Comparison of ENCODE assay signal across 8 cellular contexts in the genomic region with DNA sequence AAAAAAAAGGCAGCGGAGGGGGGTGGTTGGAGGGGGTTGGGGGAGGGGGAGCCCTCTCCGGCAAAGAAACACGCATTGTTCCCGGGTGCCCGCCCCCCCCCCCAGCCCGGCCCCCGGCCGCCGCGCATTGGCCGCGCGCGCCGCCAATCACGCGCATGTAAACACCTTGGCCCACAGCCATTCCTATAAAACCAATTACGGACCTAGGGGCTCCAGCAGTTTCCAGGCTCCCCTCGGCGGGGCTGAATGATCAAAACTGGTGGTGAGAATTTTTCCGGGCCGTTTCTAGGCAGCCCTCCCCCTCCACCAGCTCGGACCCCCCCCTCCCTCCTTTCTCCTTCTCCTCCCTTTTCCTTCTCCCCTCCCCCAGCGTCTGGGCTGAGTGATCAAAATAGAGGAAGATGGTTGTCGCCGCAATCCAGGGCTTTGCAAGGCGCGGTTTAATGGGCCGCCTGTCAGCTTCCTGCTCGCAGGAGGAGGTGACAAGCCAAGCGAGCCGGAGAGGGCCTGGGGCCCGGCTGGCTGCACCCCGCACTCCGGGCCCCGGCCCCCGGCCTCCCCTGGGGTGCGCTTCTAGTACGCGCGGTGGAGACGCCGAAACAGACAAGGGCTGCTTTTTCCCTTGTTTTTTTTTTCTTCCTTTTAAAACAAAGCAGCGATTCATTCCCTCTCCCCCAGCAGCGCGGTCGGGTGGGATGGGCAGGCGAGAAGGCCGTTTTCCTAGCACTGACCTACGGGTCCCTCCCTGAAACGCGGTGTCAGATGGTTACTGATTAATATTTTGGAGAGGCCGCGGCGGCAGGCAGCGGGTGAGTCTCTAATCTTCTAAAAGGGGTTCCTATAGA. TPM values are rescaled to one million over a fixed set of nuclear protein-coding genes. Genes with fewer than 3 reads are reported as not detected.
DNase-seq lines count a peak whose midpoint lies in the region; ATAC-seq and TF ChIP-seq lines count a peak whose summit lies in the region.

No MANE protein-coding gene starts in this region.

- H3K9me3 ChIP-seq in Caco-2 (no peaks in the 10 kb centered on the region), mucosa of descending colon (no peaks in the 10 kb centered on the region), thoracic aorta (no peaks in the 10 kb centered on the region)

- H3K27ac ChIP-seq in thoracic aorta = peak overlapping the region; percentile 98 to 99

- peaks cover 2% of the 10 kb centered on the region for H3K4me1 ChIP-seq in Caco-2
- peaks cover 10% of the 10 kb centered on the region for H3K4me1 ChIP-seq in mucosa of descending colon (ENCODE audit: low read depth)
- peaks cover 1 to 3% of the 10 kb centered on the region in 2 donors for H3K4me1 ChIP-seq in thoracic aorta (ENCODE audit: control insufficient read depth in 1 of 2, low read depth in 2 of 2)

- no peaks in the 10 kb centered on the region for H3K27me3 Mint-ChIP-seq in Caco-2 (ENCODE audit: insufficient read depth, unreplicated experiment)
- peaks cover 79% of the 10 kb centered on the region for H3K27me3 Mint-ChIP-seq in activated CD8-positive, alpha-beta memory T cell treated with anti-CD3 and anti-CD28 coated beads, Interleukin-2, amount 10 ng/mL, durations not matched to agents 7 days and 5 days

- peaks cover 88% of the 10 kb centered on the region for H3K36me3 Mint-ChIP-seq in Caco-2 (ENCODE audit: insufficient read depth, unreplicated experiment)
- no peaks in the 10 kb centered on the region for H3K36me3 Mint-ChIP-seq in activated CD8-positive, alpha-beta memory T cell treated with anti-CD3 and anti-CD28 coated beads, Interleukin-2, amount 10 ng/mL, durations not matched to agents 7 days and 5 days

- POLR2A ChIA-PET in Caco-2 (lab: Charles Lee) = interaction anchor here (0.6 to 0.7 kb wide), 3 partner anchors 87 to 188 kb away, joined by 3 to 5 read pairs (median 4); no protein-coding TSS in a partner anchor

- ATAC-seq in activated CD8-positive, alpha-beta memory T cell treated with anti-CD3 and anti-CD28 coated beads, Interleukin-2, amount 10 ng/mL, durations not matched to agents 7 days and 5 days = peak; percentile 59
- ATAC-seq in mucosa of descending colon (peak; percentile 50), thoracic aorta (ENCODE audit: insufficient number of reproducible peaks, low FRiP score, low read depth) (peak; percentile 45), HG03565 (IDR thresholded peaks at IDR 0.05; ENCODE audit: unreplicated experiment) (no peak)

- no TSS peak for BruUV-seq in Caco-2 (replicated peaks; lab: Mats Ljungman, UMichigan)

- DNase-seq in Caco-2 = peak; percentile 98
- DNase-seq in HPDE6-E6E7 (ENCODE audit: extremely low spot score) = peak; percentile 74
- peak; percentile 98 for DNase-seq in NCI-H526 treated with DMSO at 0.1 percent for 48 hours (lab: John Stamatoyannopoulos, UW)
- DNase-seq in activated CD8-positive, alpha-beta memory T cell treated with anti-CD3 and anti-CD28 coated beads, Interleukin-2, amount 10 ng/mL, durations not matched to agents 7 days and 5 days = peak; percentile 56
- peak; percentile 99 for DNase-seq in fibroblast of gingiva (ENCODE audit: low read depth)
- peak; percentile 93 to 98 (median 96) for DNase-seq in mucosa of descending colon
- peak; percentile 91 for DNase-seq in thoracic aorta (ENCODE audit: low spot score)

- H3K9me3 Mint-ChIP-seq in Caco-2 (ENCODE audit: unreplicated experiment) = no peaks in the 10 kb centered on the region
- no peaks in the 10 kb centered on the region for H3K9me3 Mint-ChIP-seq in activated CD8-positive, alpha-beta memory T cell treated with anti-CD3 and anti-CD28 coated beads, Interleukin-2, amount 10 ng/mL, durations not matched to agents 7 days and 5 days (ENCODE audit: low read depth)

- peak overlapping the region; percentile 97 for H3K27ac Mint-ChIP-seq in Caco-2 (ENCODE audit: unreplicated experiment)
- H3K27ac Mint-ChIP-seq in activated CD8-positive, alpha-beta memory T cell treated with anti-CD3 and anti-CD28 coated beads, Interleukin-2, amount 10 ng/mL, durations not matched to agents 7 days and 5 days = peak overlapping the region; percentile 30

- intact Hi-C loops in Caco-2 (cut with micrococcal nuclease; ENCODE audit: unreplicated experiment) = no loop called here
- intact Hi-C loops in mucosa of descending colon (cut with DNase I, micrococcal nuclease) = no loop called here

- H3K27me3 ChIP-seq in Caco-2 (replicated peaks; ENCODE audit: control insufficient read depth, insufficient read depth, low read length) (no peaks in the 10 kb centered on the region), thoracic aorta (replicated peaks; ENCODE audit: insufficient read depth) (no peaks in the 10 kb centered on the region)

- peak overlapping the region; percentile 91 for H3K4me3 Mint-ChIP-seq in Caco-2 (ENCODE audit: unreplicated experiment)
- peak overlapping the region; percentile 59 for H3K4me3 Mint-ChIP-seq in activated CD8-positive, alpha-beta memory T cell treated with anti-CD3 and anti-CD28 coated beads, Interleukin-2, amount 10 ng/mL, durations not matched to agents 7 days and 5 days

- TF ChIP-seq CTCF in Caco-2 (IDR thresholded peaks at IDR 0.05; ENCODE audit: insufficient read depth in 1 of 2, low read depth in 1 of 2, low read length in 1 of 2, severe bottlenecking in 1 of 2, unreplicated experiment in 1 of 2) (no peak), mucosa of descending colon (IDR thresholded peaks at IDR 0.05) (no peak), thoracic aorta (IDR thresholded peaks at IDR 0.05) (no peak)

- peak overlapping the region; percentile 85 for H3K4me3 ChIP-seq in Caco-2 (ENCODE audit: low read depth, low read length)
- peak overlapping the region; percentile 74 for H3K4me3 ChIP-seq in mucosa of descending colon
- H3K4me3 ChIP-seq in thoracic aorta = peak overlapping the region; percentile 99

- H3K4me1 Mint-ChIP-seq in Caco-2 (ENCODE audit: low read depth, unreplicated experiment) = no peaks in the 10 kb centered on the region
- H3K4me1 Mint-ChIP-seq in activated CD8-positive, alpha-beta memory T cell treated with anti-CD3 and anti-CD28 coated beads, Interleukin-2, amount 10 ng/mL, durations not matched to agents 7 days and 5 days = peaks cover 31% of the 10 kb centered on the region

- CTCF ChIA-PET in Caco-2 (lab: Charles Lee) = interaction anchor here (0.6 to 1.9 kb wide), 3 partner anchors 20 to 822 kb away, joined by 3 to 5 read pairs (median 4); no protein-coding TSS in a partner anchor
- CTCF ChIA-PET in activated CD8-positive, alpha-beta memory T cell treated with anti-CD3 and anti-CD28 coated beads, Interleukin-2, amount 10 ng/mL, durations not matched to agents 7 days and 5 days (lab: Charles Lee) = interaction anchor here (1.0 to 5.0 kb wide), 4 partner anchors 26 to 184 kb away, joined by 3 to 30 read pairs (median 6); no protein-coding TSS in a partner anchor

- H3K36me3 ChIP-seq in Caco-2 (ENCODE audit: control insufficient read depth, insufficient read depth, low read length) = no peaks in the 10 kb centered on the region
- no peaks in the 10 kb centered on the region for H3K36me3 ChIP-seq in mucosa of descending colon (ENCODE audit: low read depth)
- H3K36me3 ChIP-seq in thoracic aorta = peaks cover 3% of the 10 kb centered on the region

RNA-seq across cellular contexts. Expression of a gene that starts 0.4 kb away (rescaled TPM):
- total RNA-seq in Caco-2 (2022) = 73.7 and 75.6 TPM in 2 replicates
- total RNA-seq in activated CD8-positive, alpha-beta memory T cell treated with anti-CD3 and anti-CD28 coated beads, Interleukin-2, amount 10 ng/mL, durations not matched to agents 7 days and 5 days = 10 to 100 TPM; 64.0 to 65.7 TPM
- 100 to 1,000 TPM in 2 of 3 donors, 10 to 100 TPM in 1; 94.0 to 170 (median 112) TPM for total RNA-seq in mucosa of descending colon
- 100 to 1,000 TPM; 182 to 244 TPM for total RNA-seq in thoracic aorta
